1 cellular context compared by ENCODE assay signal in genomic region chr1:224317383-224318045, GRCh38.
A peak's percentile ranks its signal among the peaks of the same experiment; 100 is the strongest.
TF ChIP-seq lines count a peak whose summit lies in the region.

No MANE protein-coding gene starts in this region.

TF ChIP-seq in HEK293, 187 proteins besides CTCF, POLR2A, EP300 and RAD21 (continued from another document and continues in another):
- TF ChIP-seq ZNF518A (tag by site-specific recombination; conservative IDR thresholded peaks at IDR 0.05; ENCODE audit: low read depth), result no peak
- TF ChIP-seq ZNF660 (tag by site-specific recombination; IDR thresholded peaks at IDR 0.05), result no peak
- no peak; the same call in 1 of the 2 replicates for TF ChIP-seq REPIN1 (tag by site-specific recombination; IDR thresholded peaks at IDR 0.05; ENCODE audit: low read depth)
- TF ChIP-seq ZBTB44 (tag by site-specific recombination; IDR thresholded peaks at IDR 0.05), result peak; percentile 95
- no peak for TF ChIP-seq HOXD13 (CRISPR knock-in tag; IDR thresholded peaks at IDR 0.05; ENCODE audit: borderline replicate concordance)
- no peak for TF ChIP-seq ZNF211 (tag by site-specific recombination; IDR thresholded peaks at IDR 0.05; ENCODE audit: low read depth)
- TF ChIP-seq KLF16 (tag by site-specific recombination; IDR thresholded peaks at IDR 0.05), result no peak
- no peak for TF ChIP-seq ZNF473 (tag by site-specific recombination; IDR thresholded peaks at IDR 0.05)
- peak; percentile 80 for TF ChIP-seq ZFP3 (tag by site-specific recombination; IDR thresholded peaks at IDR 0.05; ENCODE audit: low read depth)
- TF ChIP-seq PRDM10 (tag by site-specific recombination; IDR thresholded peaks at IDR 0.05), result peak; percentile 45; the same call in 1 of the 2 replicates
- no peak; the same call in 1 of the 2 replicates for TF ChIP-seq ZNF391 (tag by site-specific recombination; IDR thresholded peaks at IDR 0.05; ENCODE audit: borderline replicate concordance, low read depth)
- TF ChIP-seq INSM2 (tag by site-specific recombination; IDR thresholded peaks at IDR 0.05), result peak; percentile 87
- TF ChIP-seq GLI2 (tag by site-specific recombination; IDR thresholded peaks at IDR 0.05; ENCODE audit: borderline replicate concordance, low read depth), result peak; percentile 65; the same call in 1 of the 2 replicates
- no peak for TF ChIP-seq ZNF548 (tag by site-specific recombination; IDR thresholded peaks at IDR 0.05)
- TF ChIP-seq ZNF426 (tag by site-specific recombination; IDR thresholded peaks at IDR 0.05), result no peak
- no peak for TF ChIP-seq PRDM2 (tag by site-specific recombination; IDR thresholded peaks at IDR 0.05; ENCODE audit: borderline replicate concordance)
- peak; percentile 100 for TF ChIP-seq FEZF1 (tag by site-specific recombination; IDR thresholded peaks at IDR 0.05)
- TF ChIP-seq ZNF629 (tag by site-specific recombination; IDR thresholded peaks at IDR 0.05), result peak; percentile 71
- TF ChIP-seq ZNF544 (tag by site-specific recombination; IDR thresholded peaks at IDR 0.05), result no peak
- no peak; the same call in 1 of the 2 replicates for TF ChIP-seq ZNF626 (tag by site-specific recombination; IDR thresholded peaks at IDR 0.05)
- TF ChIP-seq TRIM28 (IDR thresholded peaks at IDR 0.05; ENCODE audit: borderline replicate concordance, low read length), result no peak
- no peak for TF ChIP-seq ZNF785 (tag by site-specific recombination; IDR thresholded peaks at IDR 0.05)
- no peak for TF ChIP-seq ZNF692 (tag by site-specific recombination; IDR thresholded peaks at IDR 0.05)
- TF ChIP-seq ZFP69B (tag by site-specific recombination; IDR thresholded peaks at IDR 0.05), result no peak
- 0 out of 2 replicates have a peak, but pooled peaks have one; percentile 22 for TF ChIP-seq ZNF221 (tag by site-specific recombination; IDR thresholded peaks at IDR 0.05; ENCODE audit: borderline replicate concordance)
- TF ChIP-seq ZSCAN5A (tag by site-specific recombination; IDR thresholded peaks at IDR 0.05), result no peak
- no peak for TF ChIP-seq MYNN (tag by site-specific recombination; IDR thresholded peaks at IDR 0.05; ENCODE audit: borderline replicate concordance)
- TF ChIP-seq PBX3 (CRISPR knock-in tag; IDR thresholded peaks at IDR 0.05), result no peak
- TF ChIP-seq BCL6B (tag by site-specific recombination; IDR thresholded peaks at IDR 0.05), result no peak
- peak; percentile 73 for TF ChIP-seq ZBTB1 (tag by site-specific recombination; IDR thresholded peaks at IDR 0.05)
